In genomic region chr11:27212248-27212780, GRCh38 we compare ENCODE assay signal across 20 cellular contexts.
DNase-seq lines count a peak whose midpoint lies in the region; ATAC-seq, FAIRE-seq and TF ChIP-seq lines count a peak whose summit lies in the region.
"Had no signal": no experiment of that assay in that cellular context is flagged by ENCODE, and none has a peak within 500 bp of the region (broad histone marks: within the 10 kb centered on the region; RNA-seq: fewer than 3 reads in every experiment).

No MANE protein-coding gene starts in this region.

- POLR2A ChIA-PET in OCI-LY7 (lab: Charles Lee): no interaction called here

- no peaks in the 10 kb centered on the region for H3K9me2 ChIP-seq in OCI-LY7 (ENCODE audit: insufficient read depth, low read length)

- H3K27ac ChIP-seq in esophagus (ENCODE audit: low read depth in 2 of 2, low read length in 1 of 2): peak overlapping the region; percentile 29 to 81
- no peak overlapping the region for H3K27ac ChIP-seq in OCI-LY7 (ENCODE audit: low read depth, low read length, poor library complexity, severe bottlenecking)
- H3K27ac ChIP-seq: esophagus muscularis mucosa, lower lobe of right lung, right lobe of liver, upper lobe of left lung had no signal

- H3K4me3 ChIP-seq in esophagus (ENCODE audit: low read depth in 1 of 2, low read length in 2 of 2) (no peak overlapping the region), OCI-LY7 (ENCODE audit: low read depth, low read length, poor library complexity, severe bottlenecking) (no peak overlapping the region)
- H3K4me3 ChIP-seq: esophagus muscularis mucosa, lower lobe of right lung, right lobe of liver, upper lobe of left lung had no signal

- no peaks in the 10 kb centered on the region for H3K79me2 ChIP-seq in OCI-LY7 (ENCODE audit: insufficient read depth, low read depth, low read length)

- H2AFZ ChIP-seq in OCI-LY7 (ENCODE audit: low read length): no peak overlapping the region

- CTCF ChIA-PET in OCI-LY7 (lab: Charles Lee; ENCODE audit: unreplicated experiment): no interaction called here

- intact Hi-C loops in OCI-LY7 (cut with micrococcal nuclease; ENCODE audit: unreplicated experiment): no loop called here

- no peaks in the 10 kb centered on the region for H3K9me3 ChIP-seq in esophagus (ENCODE audit: control insufficient read depth in 2 of 2, insufficient read depth in 1 of 2, low read depth in 1 of 2, low read length in 1 of 2)
- no peaks in the 10 kb centered on the region for H3K9me3 ChIP-seq in OCI-LY7 (ENCODE audit: low read length)
- H3K9me3 ChIP-seq: esophagus muscularis mucosa, lower lobe of right lung, right lobe of liver, upper lobe of left lung had no signal

- FAIRE-seq in urothelium cell line (lab: Jason Lieb, UNC): no peak
- FAIRE-seq: RCC 7860 had no signal

- no peaks in the 10 kb centered on the region for H4K20me1 ChIP-seq in OCI-LY7 (ENCODE audit: insufficient read depth, low read length)

- H3K4me2 ChIP-seq in OCI-LY7 (ENCODE audit: low read length): no peak overlapping the region

- BruUV-seq in OCI-LY7 (replicated peaks; lab: Mats Ljungman, UMichigan): no TSS peak

- ATAC-seq in GM18520 (IDR thresholded peaks at IDR 0.05; ENCODE audit: unreplicated experiment) (peak; percentile 31), GM21528 (IDR thresholded peaks at IDR 0.05; ENCODE audit: low FRiP score, unreplicated experiment) (peak; percentile 62), HG03175 (IDR thresholded peaks at IDR 0.05; ENCODE audit: unreplicated experiment) (peak; percentile 79)
- ATAC-seq: activated T-cell treated with anti-CD3 and anti-CD28 coated beads, Interleukin-2, amount 50 U/mL, for 72 hours; HCT116; lower lobe of right lung had no signal

- H3K27me3 ChIP-seq in esophagus (ENCODE audit: control insufficient read depth in 1 of 2, insufficient read depth in 2 of 2, low read length in 2 of 2): no peaks in the 10 kb centered on the region
- H3K27me3 ChIP-seq: esophagus muscularis mucosa, right lobe of liver, upper lobe of left lung had no signal

- no peak for DNase-seq in activated CD4-positive, alpha-beta T cell treated with anti-CD3 and anti-CD28 coated beads, Interleukin-2, amount 50 U/mL, for 4 hours
- DNase-seq in OCI-LY7 (ENCODE audit: low spot score) (no peak), urothelium cell line (ENCODE audit: low spot score) (no peak), NOMO-1 treated with DMSO at 0.1 percent for 48 hours (lab: John Stamatoyannopoulos, UW; ENCODE audit: unreplicated experiment) (no peak)
- DNase-seq: activated T-cell treated with anti-CD3 and anti-CD28 coated beads, Interleukin-2, amount 50 U/mL, for 72 hours; AML-193; DMS 273 treated with DMSO at 0.1 percent for 48 hours; lower lobe of right lung; NCI-H187; NCI-H524; right lobe of liver; stimulated activated CD4-positive, alpha-beta T cell treated with anti-CD3 and anti-CD28 coated beads, Interleukin-2, amount 100 ng/mL, for 48 hours; upper lobe of left lung had no signal

- H3K4me1 ChIP-seq in esophagus (ENCODE audit: control insufficient read depth in 2 of 2, insufficient read depth in 2 of 2, low read length in 1 of 2) (peaks cover 4 to 12% of the 10 kb centered on the region in 2 donors), OCI-LY7 (ENCODE audit: insufficient read depth, low read length, poor library complexity, severe bottlenecking) (no peaks in the 10 kb centered on the region)
- H3K4me1 ChIP-seq: right lobe of liver had no signal

- WGBS in esophagus, 2 donors: 66 to 79% methylated on average over 2 of the region's 2 CpGs

- H3K36me3 ChIP-seq in esophagus (ENCODE audit: control insufficient read depth in 2 of 2, insufficient read depth in 2 of 2, low read length in 1 of 2) (no peaks in the 10 kb centered on the region), OCI-LY7 (ENCODE audit: insufficient read depth, low read length) (no peaks in the 10 kb centered on the region)
- H3K36me3 ChIP-seq: esophagus muscularis mucosa, lower lobe of right lung, right lobe of liver, upper lobe of left lung had no signal

- no peak for TF ChIP-seq CTCF in OCI-LY7 (conservative IDR thresholded peaks at IDR 0.05; ENCODE audit: low read length)
